Comparison of ENCODE assay signal across 19 cellular contexts in the genomic region with DNA sequence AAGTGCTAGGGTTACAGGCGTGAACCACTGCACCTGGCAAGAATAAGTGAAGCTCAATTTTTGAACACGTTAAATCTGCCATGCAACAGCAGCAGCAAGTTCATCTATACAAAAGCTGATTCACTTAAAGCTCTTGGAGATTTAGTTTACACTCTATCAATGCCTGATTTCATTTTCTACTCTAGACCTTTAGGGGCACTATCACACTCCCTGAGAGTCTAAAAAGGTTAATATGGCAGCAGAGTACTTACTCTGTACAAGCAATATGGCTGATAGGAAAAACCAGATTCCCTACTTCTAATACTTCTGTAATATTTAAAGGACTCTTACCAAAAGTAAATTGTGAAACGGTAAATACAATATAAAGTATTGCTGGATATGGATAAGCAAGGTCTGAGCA.
"Had no signal": no experiment of that assay in that cellular context is flagged by ENCODE, and none has a peak within 500 bp of the region (broad histone marks: within the 10 kb centered on the region; RNA-seq: fewer than 3 reads in every experiment).

No MANE protein-coding gene starts in this region.

- ATAC-seq: activated CD8-positive, alpha-beta T cell treated with anti-CD3 and anti-CD28 coated beads, Interleukin-2, amount 10 ng/mL, durations not matched to agents 7 days and 5 days; activated naive CD8-positive, alpha-beta T cell treated with anti-CD3 and anti-CD28 coated beads, Interleukin-2, amount 50 U/mL, for 24 hours; left lung; natural killer cell treated with Interleukin-12 subunit alpha and Interleukin-12 subunit beta and Interleukin-15 and Interleukin-18, amount 100 ng/mL, for 72 hours; stimulated activated naive CD8-positive, alpha-beta T cell treated with anti-CD3 and anti-CD28 coated beads, Interleukin-15, amount 100 ng/mL, for 72 hours; WTC11 had no signal

- DNase-seq: activated CD4-positive, alpha-beta T cell treated with anti-CD3 and anti-CD28 coated beads for 48 hours; activated CD8-positive, alpha-beta memory T cell treated with anti-CD3 and anti-CD28 coated beads, Interleukin-2, amount 50 U/mL, for 48 hours; activated CD8-positive, alpha-beta T cell treated with anti-CD3 and anti-CD28 coated beads, Interleukin-2, amount 10 ng/mL, durations not matched to agents 7 days and 5 days; activated naive CD4-positive, alpha-beta T cell; activated naive CD8-positive, alpha-beta T cell treated with anti-CD3 and anti-CD28 coated beads, Interleukin-2, amount 50 U/mL, for 24 hours; effector CD4-positive, alpha-beta T cell; left lung; occipital lobe; stimulated activated CD4-positive, alpha-beta T cell treated with anti-CD3 and anti-CD28 coated beads, Interleukin-15, amount 100 ng/mL, for 24 hours; stimulated activated CD4-positive, alpha-beta T cell treated with anti-CD3 and anti-CD28 coated beads, Interleukin-4, amount 100 ng/mL, for 24 hours; stimulated activated naive CD8-positive, alpha-beta T cell treated with anti-CD3 and anti-CD28 coated beads, Interleukin-15, amount 100 ng/mL, for 72 hours; T1000 had no signal

- H3K27me3 Mint-ChIP-seq: activated naive CD8-positive, alpha-beta T cell treated with anti-CD3 and anti-CD28 coated beads, Interleukin-2, amount 50 U/mL, for 24 hours; natural killer cell treated with Interleukin-12 subunit alpha and Interleukin-12 subunit beta and Interleukin-15 and Interleukin-18, amount 100 ng/mL, for 72 hours; stimulated activated naive CD8-positive, alpha-beta T cell treated with anti-CD3 and anti-CD28 coated beads, Interleukin-15, amount 100 ng/mL, for 72 hours had no signal

- H3K27me3 ChIP-seq: cardiac muscle cell, left lung had no signal

- H3K9me3 Mint-ChIP-seq: activated naive CD8-positive, alpha-beta T cell treated with anti-CD3 and anti-CD28 coated beads, Interleukin-2, amount 50 U/mL, for 24 hours; activated T-helper 1 cell treated with anti-CD3 and anti-CD28 coated beads, Interleukin-12 subunit alpha, Interleukin-12 subunit beta, Interleukin-2, Interleukin-4 antibody, amounts not matched to agents 30 ng/mL and 10 ng/mL and 1 ng/mL, durations not matched to agents 14 hours and 24 hours and 36 hours; natural killer cell treated with Interleukin-12 subunit alpha and Interleukin-12 subunit beta and Interleukin-15 and Interleukin-18, amount 100 ng/mL, for 72 hours; stimulated activated naive CD8-positive, alpha-beta T cell treated with anti-CD3 and anti-CD28 coated beads, Interleukin-15, amount 100 ng/mL, for 72 hours; WTC11 had no signal

- H3K27ac ChIP-seq: cardiac muscle cell, coronary artery, left lung, thoracic aorta had no signal

- H3K4me3 Mint-ChIP-seq: activated CD8-positive, alpha-beta T cell treated with anti-CD3 and anti-CD28 coated beads, Interleukin-2, amount 10 ng/mL, durations not matched to agents 7 days and 5 days; activated naive CD8-positive, alpha-beta T cell treated with anti-CD3 and anti-CD28 coated beads, Interleukin-2, amount 50 U/mL, for 24 hours; activated T-helper 1 cell treated with anti-CD3 and anti-CD28 coated beads, Interleukin-12 subunit alpha, Interleukin-12 subunit beta, Interleukin-2, Interleukin-4 antibody, amounts not matched to agents 30 ng/mL and 10 ng/mL and 1 ng/mL, durations not matched to agents 14 hours and 24 hours and 36 hours; natural killer cell treated with Interleukin-12 subunit alpha and Interleukin-12 subunit beta and Interleukin-15 and Interleukin-18, amount 100 ng/mL, for 72 hours; stimulated activated naive CD8-positive, alpha-beta T cell treated with anti-CD3 and anti-CD28 coated beads, Interleukin-15, amount 100 ng/mL, for 72 hours; WTC11 had no signal

- H3K27ac Mint-ChIP-seq: activated CD8-positive, alpha-beta T cell treated with anti-CD3 and anti-CD28 coated beads, Interleukin-2, amount 10 ng/mL, durations not matched to agents 7 days and 5 days; activated naive CD8-positive, alpha-beta T cell treated with anti-CD3 and anti-CD28 coated beads, Interleukin-2, amount 50 U/mL, for 24 hours; activated T-helper 1 cell treated with anti-CD3 and anti-CD28 coated beads, Interleukin-12 subunit alpha, Interleukin-12 subunit beta, Interleukin-2, Interleukin-4 antibody, amounts not matched to agents 30 ng/mL and 10 ng/mL and 1 ng/mL, durations not matched to agents 14 hours and 24 hours and 36 hours; stimulated activated naive CD8-positive, alpha-beta T cell treated with anti-CD3 and anti-CD28 coated beads, Interleukin-15, amount 100 ng/mL, for 72 hours; WTC11 had no signal

- H3K4me3 ChIP-seq: cardiac muscle cell, coronary artery, left lung, mucosa of descending colon, thoracic aorta had no signal

- H3K9me3 ChIP-seq: left lung, mucosa of descending colon, thoracic aorta had no signal
